8 cellular contexts compared by ENCODE assay signal in the genomic region with DNA sequence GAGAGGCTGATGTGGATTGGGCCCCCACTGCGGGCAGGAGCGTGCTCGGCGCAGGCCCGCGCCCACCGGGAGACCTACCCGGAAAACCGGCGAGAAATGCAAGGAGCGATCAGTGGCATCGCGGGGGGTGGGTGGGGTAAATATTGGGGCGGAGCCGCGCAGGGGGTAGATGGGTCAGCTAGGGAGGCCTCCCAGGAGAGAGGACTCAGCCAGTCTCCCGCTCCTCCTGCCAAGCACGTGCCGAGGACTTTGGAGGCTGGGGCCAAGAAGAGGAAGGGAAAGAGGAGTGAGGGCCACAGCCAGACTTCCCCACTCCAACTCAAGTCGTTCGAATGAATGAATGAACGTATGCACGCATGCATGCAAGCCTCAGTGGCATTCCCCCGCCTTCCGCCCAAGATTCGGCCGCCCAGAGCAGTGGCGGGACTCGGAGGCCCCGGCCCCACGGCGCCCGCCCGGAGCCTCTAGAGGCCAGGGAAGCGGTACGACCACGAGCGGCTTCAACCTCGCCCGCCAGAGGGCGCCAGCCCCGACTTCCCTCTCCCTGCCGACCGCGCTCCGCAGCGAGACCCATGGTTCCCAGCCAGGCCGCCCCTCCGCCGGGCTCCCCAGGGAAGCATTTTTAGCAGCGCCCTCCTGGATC. TPM values are rescaled to one million over a fixed set of nuclear protein-coding genes. Genes with fewer than 3 reads are reported as not detected.
DNase-seq lines count a peak whose midpoint lies in the region; ATAC-seq and TF ChIP-seq lines count a peak whose summit lies in the region.

No MANE protein-coding gene starts in this region.

- H3K27ac Mint-ChIP-seq in T-helper 2 cell treated with Interferon-gamma antibody and Interleukin-4, amounts not matched to agents 5 μg/mL and 100 μg/mL, for 36 hours = no peak overlapping the region

- no peak overlapping the region for H3K27ac ChIP-seq in vagina

- CTCF ChIA-PET in GM10248 (lab: Yijun Ruan, JAX) = interaction anchor here (1.0 to 10.7 kb wide), 23 partner anchors 7 to 566 kb away, joined by 3 to 331 read pairs (median 10); a partner anchor contains a TSS

- H3K9me3 Mint-ChIP-seq in T-helper 2 cell treated with Interferon-gamma antibody and Interleukin-4, amounts not matched to agents 5 μg/mL and 100 μg/mL, for 36 hours = no peaks in the 10 kb centered on the region

- intact Hi-C loops in vagina (cut with DNase I) = loop anchor here (10.0 kb wide), 1 partner anchor 175 kb away; no protein-coding TSS in a partner anchor

- H3K27me3 ChIP-seq in vagina = peaks cover 8% of the 10 kb centered on the region

- no peaks in the 10 kb centered on the region for H3K9me3 ChIP-seq in vagina

- TF ChIP-seq CTCF in GM10248 (IDR thresholded peaks at IDR 0.05; ENCODE audit: control extremely low read depth, extremely low read depth, low read depth, missing control alignments) = peak; percentile 88
- TF ChIP-seq CTCF in retinal pigment epithelial cell (conservative IDR thresholded peaks at IDR 0.05; ENCODE audit: low read depth, low read length) = peak; percentile 74
- TF ChIP-seq CTCF in vagina (IDR thresholded peaks at IDR 0.05) = peak; percentile 40 to 64 (median 58)

- H3K4me1 Mint-ChIP-seq in T-helper 2 cell treated with Interferon-gamma antibody and Interleukin-4, amounts not matched to agents 5 μg/mL and 100 μg/mL, for 36 hours (ENCODE audit: low read depth) = peaks cover 36% of the 10 kb centered on the region

- ATAC-seq in HG03354 (IDR thresholded peaks at IDR 0.05; ENCODE audit: poor library complexity, severe bottlenecking, unreplicated experiment) = peak; percentile 49

- peak overlapping the region; percentile 76 for H3K4me3 Mint-ChIP-seq in T-helper 2 cell treated with Interferon-gamma antibody and Interleukin-4, amounts not matched to agents 5 μg/mL and 100 μg/mL, for 36 hours

- POLR2A ChIA-PET in GM10248 (lab: Yijun Ruan, JAX) = interaction anchor here (0.7 kb wide), 1 partner anchor 177 kb away, joined by 3 read pairs; no protein-coding TSS in a partner anchor

- H3K27me3 Mint-ChIP-seq in T-helper 2 cell treated with Interferon-gamma antibody and Interleukin-4, amounts not matched to agents 5 μg/mL and 100 μg/mL, for 36 hours (ENCODE audit: low read depth) = peaks cover 31% of the 10 kb centered on the region

- TF ChIP-seq POLR2A in vagina (IDR thresholded peaks at IDR 0.05) = no peak

- no peaks in the 10 kb centered on the region for H3K36me3 ChIP-seq in vagina

- H3K4me1 ChIP-seq in vagina = peaks cover 73% of the 10 kb centered on the region

- peak overlapping the region; percentile 23 for H3K4me3 ChIP-seq in retinal pigment epithelial cell (ENCODE audit: low read length)
- peak overlapping the region; percentile 40 to 49 for H3K4me3 ChIP-seq in vagina

- DNase-seq in GM10248 (ENCODE audit: extremely low spot score) (peak; percentile 89), astrocyte of the hippocampus (ENCODE audit: low read depth, low spot score) (peak; percentile 87), hippocampal formation (lab: John Stamatoyannopoulos, UW) (peak; percentile 6 to 57), retinal pigment epithelial cell (ENCODE audit: low read depth) (no peak), vagina (ENCODE audit: extremely low spot score in 2 of 2) (no peak), middle frontal gyrus (ENCODE audit: extremely low spot score, low spot score) (no peak)
- peak; percentile 81 for DNase-seq in T-helper 2 cell treated with Interferon-gamma antibody and Interleukin-4, amounts not matched to agents 5 μg/mL and 100 μg/mL, for 36 hours (ENCODE audit: low spot score)

- peaks cover 19% of the 10 kb centered on the region for H3K36me3 Mint-ChIP-seq in T-helper 2 cell treated with Interferon-gamma antibody and Interleukin-4, amounts not matched to agents 5 μg/mL and 100 μg/mL, for 36 hours (ENCODE audit: low read depth)

RNA-seq across cellular contexts. Expression of a gene that starts 3.6 kb away (rescaled TPM):
- 39.5 TPM for total RNA-seq in vagina

RNA-seq across cellular contexts. Expression of a gene that starts 3.8 kb away (rescaled TPM):
- not detected for total RNA-seq in vagina

RNA-seq across cellular contexts. Expression of a gene that starts 38.6 kb away (rescaled TPM):
- total RNA-seq in vagina = 125 TPM

Comparison
In these comparisons a context has a peak if more than half of its experiments do, and no peak if none do; other contexts are left out.
1. DNase-seq: peak in GM10248 (single experiment), T-helper 2 cell treated with Interferon-gamma antibody and Interleukin-4, amounts not matched to agents 5 μg/mL and 100 μg/mL, for 36 hours (single experiment), astrocyte of the hippocampus (single experiment) and hippocampal formation (2 of 2); none in retinal pigment epithelial cell (single experiment), vagina (0 of 2) and middle frontal gyrus (single experiment).
2. Peak in every context shown above with its lines, with median percentiles within 50 percentile points of each other: CTCF ChIP-seq.